ENCODE assay signal across 20 cellular contexts in genomic region chr1:117553468-117553867, GRCh38. TPM values are rescaled to one million over a fixed set of nuclear protein-coding genes. Genes with fewer than 3 reads are reported as not detected.
DNase-seq lines count a peak whose midpoint lies in the region; ATAC-seq, FAIRE-seq and TF ChIP-seq lines count a peak whose summit lies in the region.
"Had no signal": no experiment of that assay in that cellular context is flagged by ENCODE, and none has a peak within 500 bp of the region (broad histone marks: within the 10 kb centered on the region; RNA-seq: fewer than 3 reads in every experiment).

No MANE protein-coding gene starts in this region.

- no peaks in the 10 kb centered on the region for H3K9me3 ChIP-seq in A549
- no peaks in the 10 kb centered on the region for H3K9me3 ChIP-seq in IMR-90 (ENCODE audit: control insufficient read depth, insufficient read depth, low read length)
- peaks cover 0 to 3% of the 10 kb centered on the region in 2 experiments; a peak in 1 of 4 replicates for H3K9me3 ChIP-seq in H1 (ENCODE audit: insufficient read depth in 2 of 2, low read depth in 1 of 2, low read length in 1 of 2)
- H3K9me3 ChIP-seq: Caco-2 had no signal

- H3K9me1 ChIP-seq in IMR-90 (ENCODE audit: insufficient read depth, low read length) = peaks cover 6% of the 10 kb centered on the region; the same call in 1 of the 2 replicates

- H4K20me1 ChIP-seq in IMR-90 (ENCODE audit: insufficient read depth, low read length) (no peaks in the 10 kb centered on the region), H1 (replicated peaks in 1 of 2; ENCODE audit: control insufficient read depth in 1 of 2, insufficient read depth in 2 of 2, low read length in 2 of 2) (peaks cover 0 to 1% of the 10 kb centered on the region in 2 experiments)
- H4K20me1 ChIP-seq: BLaER1 treated with 17β-estradiol and CSF1 and Interleukin-3, amounts not matched to agents 10 nM and 100 nM had no signal

- H3K4me3 ChIP-seq in A549 (no peak overlapping the region), IMR-90 (ENCODE audit: insufficient read depth, low read depth, low read length) (no peak overlapping the region), H1 (ENCODE audit: extremely low read depth in 1 of 4, insufficient read depth in 2 of 4, low read depth in 3 of 4, low read length in 4 of 4) (no peak overlapping the region)
- H3K4me3 ChIP-seq: BLaER1 treated with 17β-estradiol and CSF1 and Interleukin-3, amounts not matched to agents 10 nM and 100 nM had no signal

- H3K27ac ChIP-seq in A549 (no peak overlapping the region), IMR-90 (ENCODE audit: insufficient read depth, low read length) (no peak overlapping the region), H1 (ENCODE audit: low read depth, low read length) (no peak overlapping the region)
- H3K27ac ChIP-seq: BLaER1 treated with 17β-estradiol and CSF1 and Interleukin-3, amounts not matched to agents 10 nM and 100 nM; C4-2B had no signal

- no peaks in the 10 kb centered on the region for H3K23me2 ChIP-seq in H1 (ENCODE audit: low read depth, low read length)

- H2BK20ac ChIP-seq in IMR-90 (ENCODE audit: low read depth, low read length) (no peak overlapping the region), H1 (ENCODE audit: low read length) (no peak overlapping the region)

- H2BK120ac ChIP-seq in IMR-90 (ENCODE audit: low read depth, low read length) (no peak overlapping the region), H1 (replicated peaks; ENCODE audit: low read depth, low read length) (no peak overlapping the region)

- H2AFZ ChIP-seq in IMR-90 (replicated peaks; ENCODE audit: low read length, poor library complexity) = no peak overlapping the region
- H2AFZ ChIP-seq in H1 (ENCODE audit: low read length) = no peak overlapping the region

- in situ Hi-C loops in IMR-90 (cut with MboI; ENCODE audit: low sequenced_read_pairs) = no loop called here

- H4K91ac ChIP-seq in IMR-90 (ENCODE audit: insufficient read depth, low read depth, low read length) = no peak overlapping the region
- H4K91ac ChIP-seq in H1 (replicated peaks; ENCODE audit: insufficient read length, low read length) = no peak overlapping the region

- no peak overlapping the region for H3K56ac ChIP-seq in IMR-90 (ENCODE audit: extremely low read depth, insufficient read depth, low read length)
- H3K56ac ChIP-seq in H1 (replicated peaks; ENCODE audit: insufficient read length, low read depth, low read length) = no peak overlapping the region

- H3K4me2 ChIP-seq in A549 = no peak overlapping the region
- H3K4me2 ChIP-seq in IMR-90 (ENCODE audit: low read depth, low read length) = no peak overlapping the region
- H3K4me2 ChIP-seq in H1 (ENCODE audit: insufficient read depth in 1 of 2, low read depth in 2 of 2, low read length in 2 of 2) = no peak overlapping the region
- H3K4me2 ChIP-seq: BLaER1 treated with 17β-estradiol and CSF1 and Interleukin-3, amounts not matched to agents 10 nM and 100 nM had no signal

- H3K36me3 ChIP-seq in IMR-90 (ENCODE audit: control insufficient read depth, insufficient read depth, low read length) (no peaks in the 10 kb centered on the region), H1 (ENCODE audit: control insufficient read depth in 2 of 4, insufficient read depth in 4 of 4, low read length in 3 of 4) (no peaks in the 10 kb centered on the region)
- H3K36me3 ChIP-seq: BLaER1 treated with 17β-estradiol and CSF1 and Interleukin-3, amounts not matched to agents 10 nM and 100 nM had no signal

- no peak for TF ChIP-seq POLR2A in A549 (IDR thresholded peaks at IDR 0.05; ENCODE audit: low read length)
- TF ChIP-seq POLR2A in IMR-90 (IDR thresholded peaks at IDR 0.05; ENCODE audit: low read depth, low read length) = no peak
- no peak for TF ChIP-seq POLR2A in H1 (IDR thresholded peaks at IDR 0.05; ENCODE audit: control extremely low read depth in 1 of 2, low read depth in 2 of 2, low read length in 2 of 2)

- H3K14ac ChIP-seq in IMR-90 (replicated peaks; ENCODE audit: low read depth, low read length) (no peak overlapping the region), H1 (ENCODE audit: insufficient read length) (no peak overlapping the region)

- BruUV-seq in IMR-90 (replicated peaks; lab: Mats Ljungman, UMichigan) = no TSS peak

- no peaks in the 10 kb centered on the region for H3K4me1 ChIP-seq in A549
- no peaks in the 10 kb centered on the region for H3K4me1 ChIP-seq in IMR-90 (ENCODE audit: control insufficient read depth, insufficient read depth, low read length)
- no peaks in the 10 kb centered on the region for H3K4me1 ChIP-seq in H1 (replicated peaks in 1 of 4; ENCODE audit: control insufficient read depth in 3 of 4, insufficient read depth in 4 of 4, low read length in 3 of 4)
- H3K4me1 ChIP-seq: Caco-2 had no signal

- no peak overlapping the region for H3K18ac ChIP-seq in IMR-90 (ENCODE audit: low read depth, low read length)
- H3K18ac ChIP-seq in H1 (ENCODE audit: extremely low read depth, low read length) = no peak overlapping the region

- H2AK5ac ChIP-seq in IMR-90 (ENCODE audit: low read depth, low read length) = no peak overlapping the region
- H2AK5ac ChIP-seq in H1 (ENCODE audit: low read depth, low read length) = no peak overlapping the region

- no peak for TF ChIP-seq RAD21 in A549 (conservative IDR thresholded peaks at IDR 0.05 in 1 of 2, IDR thresholded peaks at IDR 0.05 in 1 of 2)
- TF ChIP-seq RAD21 in IMR-90 (IDR thresholded peaks at IDR 0.05; ENCODE audit: low read length) = no peak
- no peak for TF ChIP-seq RAD21 in H1 (IDR thresholded peaks at IDR 0.05 in 1 of 2, conservative IDR thresholded peaks at IDR 0.05 in 1 of 2; ENCODE audit: low read depth in 2 of 2, low read length in 2 of 2)

- ATAC-seq in A549 (no peak), IMR-90 (ENCODE audit: low read depth) (no peak)
- ATAC-seq: CD8-positive, alpha-beta T cell had no signal

- H2BK5ac ChIP-seq in IMR-90 (ENCODE audit: low read depth, low read length, poor library complexity, severe bottlenecking) (no peak overlapping the region), H1 (ENCODE audit: low read depth, low read length) (no peak overlapping the region)

- H3K27me3 ChIP-seq in IMR-90 (ENCODE audit: control insufficient read depth, insufficient read depth, low read length) (peaks cover 9% of the 10 kb centered on the region), H1 (replicated peaks in 1 of 4; ENCODE audit: control insufficient read depth in 3 of 4, extremely low read depth in 1 of 4, insufficient read depth in 3 of 4, low read length in 3 of 4) (no peaks in the 10 kb centered on the region)
- H3K27me3 ChIP-seq: BLaER1 treated with 17β-estradiol and CSF1 and Interleukin-3, amounts not matched to agents 10 nM and 100 nM had no signal

- H3K9ac ChIP-seq in IMR-90 (ENCODE audit: low read depth, low read length) (no peak overlapping the region), H1 (replicated peaks in 1 of 4; ENCODE audit: extremely low read depth in 1 of 4, low read depth in 3 of 4, low read length in 3 of 4) (no peak overlapping the region)
- H3K9ac ChIP-seq: BLaER1 treated with 17β-estradiol and CSF1 and Interleukin-3, amounts not matched to agents 10 nM and 100 nM had no signal

- H2BK12ac ChIP-seq in H1 (ENCODE audit: low read depth, low read length) = no peak overlapping the region

- H3K23ac ChIP-seq in IMR-90 (ENCODE audit: low read depth, low read length) (no peak overlapping the region), H1 (ENCODE audit: insufficient read length) (no peak overlapping the region)

- H4K5ac ChIP-seq in IMR-90 (ENCODE audit: low read depth, low read length) (no peak overlapping the region), H1 (ENCODE audit: insufficient read length, low read depth, low read length) (no peak overlapping the region)

- intact Hi-C loops in IMR-90 (cut with micrococcal nuclease) = no loop called here

- dilution Hi-C loops in IMR-90 (cut with HindIII; ENCODE audit: low sequenced_read_pairs, unreplicated experiment) = no loop called here

- H3K4ac ChIP-seq in IMR-90 (ENCODE audit: low read depth, low read length) = no peak overlapping the region
- H3K4ac ChIP-seq in H1 (replicated peaks; ENCODE audit: insufficient read length, low read depth, low read length) = no peak overlapping the region

- H3K79me2 ChIP-seq in H1 (ENCODE audit: control insufficient read depth in 1 of 2, insufficient read depth in 2 of 2, low read length in 2 of 2) = no peaks in the 10 kb centered on the region

- H2BK15ac ChIP-seq in IMR-90 (ENCODE audit: low read depth, low read length) (no peak overlapping the region), H1 (ENCODE audit: low read length) (no peak overlapping the region)

- CTCF ChIA-PET in A549 (lab: Yijun Ruan, JAX) (no interaction called here), IMR-90 (lab: Yijun Ruan, JAX) (no interaction called here), H1 (lab: Charles Lee; ENCODE audit: partially characterized antibody) (no interaction called here)

- no peak overlapping the region for H2AK9ac ChIP-seq in IMR-90 (replicated peaks; ENCODE audit: low read depth, low read length, poor library complexity)

- no peak for FAIRE-seq in A549 (lab: Jason Lieb, UNC)
- FAIRE-seq in H1 (lab: Jason Lieb, UNC) = no peak
- FAIRE-seq: A204.1, D721Med, G401.6, GM12891, GM19239 had no signal

- H4K8ac ChIP-seq in IMR-90 (ENCODE audit: low read depth in 2 of 2, low read length in 2 of 2) = no peak overlapping the region
- no peak overlapping the region for H4K8ac ChIP-seq in H1 (ENCODE audit: extremely low read depth, insufficient read depth, low read length)

- POLR2A ChIA-PET in A549 (lab: Yijun Ruan, JAX) = no interaction called here
- POLR2A ChIA-PET in IMR-90 (lab: Charles Lee; ENCODE audit: unreplicated experiment) = no interaction called here
- POLR2A ChIA-PET in H1 (lab: Charles Lee; ENCODE audit: partially characterized antibody) = no interaction called here

- TF ChIP-seq CTCF in A549 (IDR thresholded peaks at IDR 0.05) (no peak), IMR-90 (conservative IDR thresholded peaks at IDR 0.05; ENCODE audit: low read depth, low read length) (no peak), H1 (IDR thresholded peaks at IDR 0.05; ENCODE audit: control extremely low read depth in 1 of 3, insufficient read depth in 1 of 3, low read depth in 1 of 3, low read length in 3 of 3) (no peak)

- no peak for TF ChIP-seq EP300 in A549 (IDR thresholded peaks at IDR 0.05)
- TF ChIP-seq EP300 in H1 (IDR thresholded peaks at IDR 0.05; ENCODE audit: borderline replicate concordance in 1 of 2, low read depth in 2 of 2, low read length in 2 of 2) = no peak

- H3K79me1 ChIP-seq in IMR-90 (ENCODE audit: low read depth in 1 of 2, low read length in 2 of 2) (no peaks in the 10 kb centered on the region), H1 (ENCODE audit: low read depth, low read length) (no peaks in the 10 kb centered on the region)

- DNase-seq in A549 (ENCODE audit: low read depth in 1 of 2, low spot score in 1 of 2) (no peak), IMR-90 (no peak), H1 (ENCODE audit: low read depth in 1 of 2, low spot score in 2 of 2) (no peak), NCI-H510A treated with DMSO at 0.1 percent for 48 hours (lab: John Stamatoyannopoulos, UW) (no peak)
- DNase-seq in activated CD4-positive, alpha-beta T cell treated with anti-CD3 and anti-CD28 coated beads, Interleukin-2, amount 50 U/mL, for 48 hours = no peak
- DNase-seq: 8988T; AML-193; Caco-2; Calu3; CD4-positive, alpha-beta T cell; CD8-positive, alpha-beta T cell; DMS79 treated with DMSO at 0.1 percent for 48 hours; GF-D8 had no signal

RNA-seq across cellular contexts. Expression of gene TENT5C, which starts 52.4 kb away (rescaled TPM):
- polyA plus RNA-seq in A549 (2011; rRNA removed) (0.17 and 0.26 TPM in 2 replicates), A549 (2017; fragmentation: RNase III; extraction: RNeasy Plus Mini Kit Qiagen cat#74134 plus additional on column Dnase treatment) (0.08 to 0.14 TPM (median 0.11 TPM) in 3 replicates), IMR-90 (2012; rRNA removed) (1.2 and 1.5 TPM in 2 replicates), H1 (2011; rRNA removed) (0.38 TPM in 2 replicates)
- 0.03 and 0.05 TPM in 2 replicates for polyA plus RNA-seq in A549 (2012; cell fraction: cytosol; rRNA removed)
- polyA plus RNA-seq in A549 (2012; cell fraction: nucleus; rRNA removed) = 0.04 and 0.06 TPM in 2 replicates
- polyA minus RNA-seq in A549 (2011; rRNA and poly(A)+ RNA removed) = 0.44 and 0.95 TPM in 2 replicates
- 4.1 and 5.3 TPM in 2 replicates for total RNA-seq in IMR-90 (2012; rRNA removed)
- 0.53 and 0.84 TPM in 2 replicates for polyA plus RNA-seq in IMR-90 (2012; cell fraction: cytosol; rRNA removed)
- 0.44 and 1.0 TPM in 2 replicates for polyA plus RNA-seq in IMR-90 (2012; cell fraction: nucleus; rRNA removed; ENCODE audit: low replicate concordance)
- 0.75 and 0.99 TPM in 2 replicates for total RNA-seq in H1 (2021; fragmentation: NEBNext Ultra II Directional; extraction: Animal tissue kit (Norgen Biotek cat#: 25700))
- polyA plus RNA-seq in H1 (2011; cell fraction: cytosol; rRNA removed) = 0.37 TPM
- 0.19 TPM for polyA plus RNA-seq in H1 (2011; cell fraction: nucleus; rRNA removed)
- polyA plus RNA-seq in H1 (2012, experiment 1 of 2) = 0.36 to 0.50 TPM (median 0.44 TPM) in 4 replicates
- 0.08 TPM for polyA plus RNA-seq in H1 (2012, experiment 2 of 2)
- polyA plus RNA-seq in H1 (2013, experiment 1 of 2) = 0.24 TPM
- polyA plus RNA-seq in H1 (2013, experiment 2 of 2) = 0.22 TPM
- polyA minus RNA-seq in H1 (2011; rRNA and poly(A)+ RNA removed) = 1.6 and 2.4 TPM in 2 replicates
- polyA minus RNA-seq in H1 (2011; cell fraction: cytosol; rRNA and poly(A)+ RNA removed) = 0.95 TPM
- 1.1 TPM for polyA minus RNA-seq in H1 (2011; cell fraction: nucleus; rRNA and poly(A)+ RNA removed)

Comparison
In these comparisons a context has a peak if more than half of its experiments do, and no peak if none do; other contexts are left out.
1. Of the 18 proteins assayed by ChIP-seq in both H1 and A549: peak only in H1: none; only in A549: none; in both: MAFK; in neither: 17.